19 cellular contexts compared by ENCODE assay signal in the genomic region with DNA sequence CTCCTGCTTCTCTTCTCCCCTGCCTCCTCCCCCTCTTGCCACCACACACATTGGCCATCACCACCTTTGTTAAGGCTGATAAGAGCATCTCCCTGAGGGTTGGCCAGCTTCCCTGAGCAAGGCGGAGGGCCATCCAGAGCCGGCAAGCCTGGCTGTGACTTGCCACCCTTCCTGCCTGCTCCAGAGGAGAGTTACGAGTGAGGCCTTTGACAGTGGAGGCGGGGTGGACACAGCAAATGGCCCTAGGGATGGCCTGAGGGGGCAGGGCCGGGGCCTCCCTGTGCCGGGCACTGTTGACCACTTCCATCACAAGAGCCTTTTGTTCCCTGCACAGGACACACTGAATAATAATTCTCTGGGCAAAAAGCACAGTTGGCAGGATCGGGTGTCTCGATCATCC. TPM values are rescaled to one million over a fixed set of nuclear protein-coding genes. Genes with fewer than 3 reads are reported as not detected.
A peak's percentile ranks its signal among the peaks of the same experiment; 100 is the strongest.
DNase-seq lines count a peak whose midpoint lies in the region; ATAC-seq and TF ChIP-seq lines count a peak whose summit lies in the region.
"Had no signal": no experiment of that assay in that cellular context is flagged by ENCODE, and none has a peak within 500 bp of the region (broad histone marks: within the 10 kb centered on the region; RNA-seq: fewer than 3 reads in every experiment).

No MANE protein-coding gene starts in this region.

- no peaks in the 10 kb centered on the region for H3K9me3 ChIP-seq in sigmoid colon
- H3K9me3 ChIP-seq: lower lobe of right lung had no signal

- H3K36me3 Mint-ChIP-seq in GM23338 (ENCODE audit: low read depth), result peaks cover 19% of the 10 kb centered on the region
- H3K36me3 Mint-ChIP-seq: activated naive CD4-positive, alpha-beta T cell treated with anti-CD3 and anti-CD28 coated beads, Interleukin-2, amount 10 ng/mL, durations not matched to agents 7 days and 5 days had no signal

- peaks cover 13% of the 10 kb centered on the region; the same call in 1 of the 2 replicates for H3K4me1 ChIP-seq in GM23338 (ENCODE audit: insufficient read depth)
- peaks cover 0 to 26% (median 22%) of the 10 kb centered on the region in 4 donors for H3K4me1 ChIP-seq in sigmoid colon

- peaks cover 6% of the 10 kb centered on the region for H4K20me1 ChIP-seq in GM23338 (replicated peaks; ENCODE audit: insufficient read depth)

- intact Hi-C loops in sigmoid colon (cut with DNase I), result loop anchor here (2.0 to 5.0 kb wide), 3 partner anchors 15 to 59 kb away; partner anchors contain the start of gene PEX16

- no peak for ATAC-seq in GM23338
- ATAC-seq in GM18867 (IDR thresholded peaks at IDR 0.05; ENCODE audit: unreplicated experiment), result no peak
- ATAC-seq: Panc1 had no signal

- H3K27me3 ChIP-seq in GM23338 (ENCODE audit: insufficient read depth) (peaks cover 3% of the 10 kb centered on the region; the same call in 1 of the 2 replicates), sigmoid colon (no peaks in the 10 kb centered on the region)

- no peak for DNase-seq in GM23338 (ENCODE audit: low spot score)
- peak in 58 of 61 donors; percentile 34 to 93 (median 76) for DNase-seq in caudate nucleus (lab: John Stamatoyannopoulos, UW)
- peak; percentile 93 for DNase-seq in medulla oblongata (ENCODE audit: extremely low spot score)
- DNase-seq in putamen (ENCODE audit: low spot score), result peak; percentile 93
- DNase-seq in NCI-H146 treated with DMSO at 0.1 percent for 48 hours (lab: John Stamatoyannopoulos, UW; ENCODE audit: unreplicated experiment), result no peak
- no peak for DNase-seq in amniotic stem cell (lab: John Stamatoyannopoulos, UW)
- no peak for DNase-seq in sigmoid colon
- DNase-seq: activated CD8-positive, alpha-beta memory T cell treated with anti-CD3 and anti-CD28 coated beads, Interleukin-2, amount 50 U/mL, for 48 hours; activated naive CD4-positive, alpha-beta T cell treated with anti-CD3 and anti-CD28 coated beads, Interleukin-2, amount 10 ng/mL, durations not matched to agents 7 days and 5 days; dermis blood vessel endothelial cell; lower lobe of right lung; NCI-H1417; NCI-H82; stimulated activated CD4-positive, alpha-beta T cell treated with anti-CD3 and anti-CD28 coated beads, Interleukin-12 subunit alpha, Interleukin-12 subunit beta, amount 100 ng/mL, for 4 hours; trophoblast cell had no signal

- no peaks in the 10 kb centered on the region; the same call in 1 of the 2 replicates for H3K79me2 ChIP-seq in GM23338 (replicated peaks; ENCODE audit: insufficient read depth)

- H3K9me2 ChIP-seq in GM23338 (ENCODE audit: insufficient read depth), result no peaks in the 10 kb centered on the region

- H3K27ac ChIP-seq in GM23338 (ENCODE audit: low read depth), result no peak overlapping the region
- peak overlapping the region; percentile 96 for H3K27ac ChIP-seq in caudate nucleus (ENCODE audit: low read depth, low read length)
- no peak overlapping the region for H3K27ac ChIP-seq in sigmoid colon
- H3K27ac ChIP-seq: lower lobe of right lung had no signal

- TF ChIP-seq CTCF in GM23338 (conservative IDR thresholded peaks at IDR 0.05; ENCODE audit: low read depth in 2 of 2), result no peak
- TF ChIP-seq CTCF in sigmoid colon (IDR thresholded peaks at IDR 0.05), result no peak

- no peak overlapping the region for H2AFZ ChIP-seq in GM23338

- no peak for TF ChIP-seq EP300 in sigmoid colon (IDR thresholded peaks at IDR 0.05)

- peak overlapping the region; percentile 69; the same call in 1 of the 3 replicates for H3K4me3 Mint-ChIP-seq in GM23338
- H3K4me3 Mint-ChIP-seq: activated naive CD4-positive, alpha-beta T cell treated with anti-CD3 and anti-CD28 coated beads, Interleukin-2, amount 10 ng/mL, durations not matched to agents 7 days and 5 days had no signal

- no peak overlapping the region for H3K27ac Mint-ChIP-seq in GM23338
- H3K27ac Mint-ChIP-seq: activated naive CD4-positive, alpha-beta T cell treated with anti-CD3 and anti-CD28 coated beads, Interleukin-2, amount 10 ng/mL, durations not matched to agents 7 days and 5 days had no signal

- no peak for TF ChIP-seq POLR2A in sigmoid colon (IDR thresholded peaks at IDR 0.05)

- peaks cover 17% of the 10 kb centered on the region for H3K4me1 Mint-ChIP-seq in GM23338

- H3K4me3 ChIP-seq in GM23338 (no peak overlapping the region), sigmoid colon (no peak overlapping the region)
- H3K4me3 ChIP-seq: lower lobe of right lung had no signal

- WGBS in sigmoid colon, 2 donors, result 85 to 89% methylated on average over 8 of the region's 8 CpGs

- H3K36me3 ChIP-seq in GM23338 (ENCODE audit: insufficient read depth) (no peaks in the 10 kb centered on the region), sigmoid colon (peaks cover 0 to 23% (median 0%) of the 10 kb centered on the region in 4 donors)
- H3K36me3 ChIP-seq: lower lobe of right lung had no signal

- no peaks in the 10 kb centered on the region for H3K9me3 Mint-ChIP-seq in GM23338
- H3K9me3 Mint-ChIP-seq: activated naive CD4-positive, alpha-beta T cell treated with anti-CD3 and anti-CD28 coated beads, Interleukin-2, amount 10 ng/mL, durations not matched to agents 7 days and 5 days had no signal

- H3K27me3 Mint-ChIP-seq in GM23338 (ENCODE audit: insufficient read depth, low read depth, poor library complexity), result peaks cover 22% of the 10 kb centered on the region

- H3K4me2 ChIP-seq in GM23338, result no peak overlapping the region

- no peaks in the 10 kb centered on the region for H3F3A ChIP-seq in GM23338 (replicated peaks; ENCODE audit: low read depth)

TF ChIP-seq in GM23338, 12 proteins besides CTCF, POLR2A, EP300 and RAD21 (continues in another document):
- TF ChIP-seq EZH2phosphoT487 (IDR thresholded peaks at IDR 0.05; ENCODE audit: unreplicated experiment), result no peak
- TF ChIP-seq, protein P1, sequence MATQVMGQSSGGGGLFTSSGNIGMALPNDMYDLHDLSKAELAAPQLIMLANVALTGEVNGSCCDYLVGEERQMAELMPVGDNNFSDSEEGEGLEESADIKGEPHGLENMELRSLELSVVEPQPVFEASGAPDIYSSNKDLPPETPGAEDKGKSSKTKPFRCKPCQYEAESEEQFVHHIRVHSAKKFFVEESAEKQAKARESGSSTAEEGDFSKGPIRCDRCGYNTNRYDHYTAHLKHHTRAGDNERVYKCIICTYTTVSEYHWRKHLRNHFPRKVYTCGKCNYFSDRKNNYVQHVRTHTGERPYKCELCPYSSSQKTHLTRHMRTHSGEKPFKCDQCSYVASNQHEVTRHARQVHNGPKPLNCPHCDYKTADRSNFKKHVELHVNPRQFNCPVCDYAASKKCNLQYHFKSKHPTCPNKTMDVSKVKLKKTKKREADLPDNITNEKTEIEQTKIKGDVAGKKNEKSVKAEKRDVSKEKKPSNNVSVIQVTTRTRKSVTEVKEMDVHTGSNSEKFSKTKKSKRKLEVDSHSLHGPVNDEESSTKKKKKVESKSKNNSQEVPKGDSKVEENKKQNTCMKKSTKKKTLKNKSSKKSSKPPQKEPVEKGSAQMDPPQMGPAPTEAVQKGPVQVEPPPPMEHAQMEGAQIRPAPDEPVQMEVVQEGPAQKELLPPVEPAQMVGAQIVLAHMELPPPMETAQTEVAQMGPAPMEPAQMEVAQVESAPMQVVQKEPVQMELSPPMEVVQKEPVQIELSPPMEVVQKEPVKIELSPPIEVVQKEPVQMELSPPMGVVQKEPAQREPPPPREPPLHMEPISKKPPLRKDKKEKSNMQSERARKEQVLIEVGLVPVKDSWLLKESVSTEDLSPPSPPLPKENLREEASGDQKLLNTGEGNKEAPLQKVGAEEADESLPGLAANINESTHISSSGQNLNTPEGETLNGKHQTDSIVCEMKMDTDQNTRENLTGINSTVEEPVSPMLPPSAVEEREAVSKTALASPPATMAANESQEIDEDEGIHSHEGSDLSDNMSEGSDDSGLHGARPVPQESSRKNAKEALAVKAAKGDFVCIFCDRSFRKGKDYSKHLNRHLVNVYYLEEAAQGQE (IDR thresholded peaks at IDR 0.05; ENCODE audit: unreplicated experiment), result no peak
- no peak for TF ChIP-seq NANOG (IDR thresholded peaks at IDR 0.05; ENCODE audit: borderline replicate concordance)
- no peak for TF ChIP-seq ZNF331 (CRISPR knock-in tag; IDR thresholded peaks at IDR 0.05; ENCODE audit: low read depth)
- TF ChIP-seq POLR2AphosphoS5 (IDR thresholded peaks at IDR 0.05; ENCODE audit: low read depth), result no peak
- no peak for TF ChIP-seq STAT1 (IDR thresholded peaks at IDR 0.05; ENCODE audit: unreplicated experiment)
- TF ChIP-seq CREB1 (CRISPR knock-in tag; IDR thresholded peaks at IDR 0.05; ENCODE audit: low read depth), result no peak
- no peak for TF ChIP-seq JUNB (IDR thresholded peaks at IDR 0.05; ENCODE audit: unreplicated experiment)
- no peak for TF ChIP-seq ZNF114 (CRISPR knock-in tag; IDR thresholded peaks at IDR 0.05)

RNA-seq across cellular contexts. Expression of gene FREY1, which starts 5.4 kb away (rescaled TPM):
- 1.1 TPM in 1 of 2 replicates, not detected in the other for total RNA-seq in GM23338 (2014; rRNA removed; shearing (Covaris generic))
- polyA plus RNA-seq in GM23338 (2016; fragmentation: Nextera tagmentation; extraction: Ambion mirVana) (not detected in 2 replicates), sigmoid colon (under 1 TPM in 1 of 3 donors, not detected in 2; 0.64 TPM)
- total RNA-seq in sigmoid colon, result 1 to 10 TPM in 2 of 4 donors, not detected in 2; 2.2 to 3.5 TPM

RNA-seq across cellular contexts. Expression of gene PEX16, which starts 16.0 kb away (rescaled TPM):
- 22.4 and 34.1 TPM in 2 replicates for total RNA-seq in GM23338 (2014; rRNA removed; shearing (Covaris generic))
- 23.3 and 27.6 TPM in 2 replicates for polyA plus RNA-seq in GM23338 (2016; fragmentation: Nextera tagmentation; extraction: Ambion mirVana)
- total RNA-seq in sigmoid colon, result 10 to 100 TPM; 13.8 to 28.2 (median 21.6) TPM
- 10 to 100 TPM; 30.3 to 46.3 (median 37.8) TPM for polyA plus RNA-seq in sigmoid colon

RNA-seq across cellular contexts. Expression of gene MAPK8IP1, which starts 16.2 kb away (rescaled TPM):
- total RNA-seq in GM23338 (2014; rRNA removed; shearing (Covaris generic)), result 34.1 and 39.4 TPM in 2 replicates
- polyA plus RNA-seq in GM23338 (2016; fragmentation: Nextera tagmentation; extraction: Ambion mirVana) (5.9 and 6.8 TPM in 2 replicates), sigmoid colon (1 to 10 TPM; 1.2 to 4.2 (median 1.8) TPM)
- 10 to 100 TPM in 2 of 4 donors, 1 to 10 TPM in 2; 4.9 to 15.5 (median 8.8) TPM for total RNA-seq in sigmoid colon

RNA-seq across cellular contexts. Expression of gene LARGE2, which starts 20.8 kb away (rescaled TPM):
- total RNA-seq in GM23338 (2014; rRNA removed; shearing (Covaris generic)), result 74.5 and 107 TPM in 2 replicates
- polyA plus RNA-seq in GM23338 (2016; fragmentation: Nextera tagmentation; extraction: Ambion mirVana) (89.8 and 97.8 TPM in 2 replicates), sigmoid colon (10 to 100 TPM in 1 of 3 donors, under 1 TPM in 1, not detected in 1; 0.46 to 13.6 TPM)
- not detected for total RNA-seq in sigmoid colon
- total RNA-seq: dermis blood vessel endothelial cell, glomerular endothelial cell, myocyte had no signal

RNA-seq across cellular contexts. Expression of gene CRY2, which starts 54.4 kb away (rescaled TPM):
- total RNA-seq in GM23338 (2014; rRNA removed; shearing (Covaris generic)), result 14.6 and 15.4 TPM in 2 replicates
- polyA plus RNA-seq in GM23338 (2016; fragmentation: Nextera tagmentation; extraction: Ambion mirVana) (5.6 and 9.5 TPM in 2 replicates), sigmoid colon (10 to 100 TPM in 2 of 3 donors, 1 to 10 TPM in 1; 5.3 to 14.9 (median 13.2) TPM)
- 10 to 100 TPM; 27.5 to 49.3 (median 38.9) TPM for total RNA-seq in sigmoid colon

Comparison
In these comparisons a context has a peak if more than half of its experiments do, and no peak if none do; other contexts are left out.
1. DNase-seq: peak in caudate nucleus (58 of 61), medulla oblongata (single experiment) and putamen (single experiment); none in GM23338 (single experiment), NCI-H146 treated with DMSO at 0.1 percent for 48 hours (single experiment), amniotic stem cell (single experiment) and sigmoid colon (single experiment).